1 cellular context compared by ENCODE assay signal in genomic region chr18:70384181-70384790, GRCh38.
TF ChIP-seq lines count a peak whose summit lies in the region.

No MANE protein-coding gene starts in this region.

TF ChIP-seq in HepG2, 621 proteins besides CTCF, POLR2A, EP300 and RAD21 (continued from another document):
- TF ChIP-seq ZNF513 (CRISPR knock-in tag; conservative IDR thresholded peaks at IDR 0.05) (no peak), ATF2 (CRISPR knock-in tag; IDR thresholded peaks at IDR 0.05) (no peak)
TF ChIP-seq in HepG2: peak in this region for 7.
